ENCODE assay signal across 21 cellular contexts in the genomic region with DNA sequence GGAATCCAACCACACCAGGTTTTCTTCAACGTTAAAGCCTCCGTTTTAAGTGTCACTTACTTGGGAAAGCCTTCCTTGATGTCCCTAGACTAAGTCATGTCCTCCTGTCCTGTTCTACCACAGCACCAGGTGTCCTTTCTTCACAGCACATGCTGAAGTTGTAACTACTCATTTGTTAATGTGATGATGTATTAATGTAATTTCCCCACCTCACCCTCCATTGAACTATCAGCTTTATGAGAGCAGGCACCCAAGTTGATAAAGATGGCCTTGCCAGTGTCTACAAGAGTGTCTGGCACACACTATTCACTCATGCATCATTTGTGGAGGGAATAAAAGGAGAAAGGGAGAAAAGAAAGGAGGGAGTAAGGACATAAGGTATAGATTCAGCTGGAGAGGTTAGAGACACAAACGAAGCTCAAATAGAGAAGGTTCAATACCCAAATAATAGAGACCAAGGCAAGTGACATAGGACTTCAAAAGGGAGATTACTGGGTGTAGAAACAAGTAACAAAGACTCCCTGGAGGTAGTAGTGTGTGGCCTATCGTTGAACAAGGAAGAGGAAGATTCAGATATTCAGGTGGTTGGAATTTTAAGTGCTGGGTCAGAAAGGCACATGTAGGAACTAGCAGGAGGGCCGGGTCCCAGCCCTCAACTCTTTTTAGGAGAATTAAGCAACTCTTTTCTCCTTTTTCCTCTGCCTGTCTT. TPM values are rescaled to one million over a fixed set of nuclear protein-coding genes. Genes with fewer than 3 reads are reported as not detected.
DNase-seq lines count a peak whose midpoint lies in the region; ATAC-seq and TF ChIP-seq lines count a peak whose summit lies in the region.
"Had no signal": no experiment of that assay in that cellular context is flagged by ENCODE, and none has a peak within 500 bp of the region (broad histone marks: within the 10 kb centered on the region; RNA-seq: fewer than 3 reads in every experiment).

No MANE protein-coding gene starts in this region.

- H3K27ac ChIP-seq in sigmoid colon: no peak overlapping the region
- H3K27ac ChIP-seq: hepatocyte, tibial artery had no signal

- intact Hi-C loops in sigmoid colon (cut with DNase I): no loop called here

- TF ChIP-seq EP300 in sigmoid colon (IDR thresholded peaks at IDR 0.05): no peak

- peak overlapping the region; percentile 93 for H3K27ac Mint-ChIP-seq in stimulated activated naive CD8-positive, alpha-beta T cell treated with anti-CD3 and anti-CD28 coated beads, Interleukin-15, Interleukin-2, amounts not matched to agents 100 ng/mL and 50 ng/mL, for 24 hours
- no peak overlapping the region for H3K27ac Mint-ChIP-seq in WTC11
- peak overlapping the region; percentile 85 for H3K27ac Mint-ChIP-seq in effector memory CD8-positive, alpha-beta T cell

- WGBS in sigmoid colon, 2 donors: 51 to 60% methylated on average over 5 of the region's 5 CpGs

- no peaks in the 10 kb centered on the region for H3K4me1 ChIP-seq in sigmoid colon
- H3K4me1 ChIP-seq: Peyer's patch, tibial artery had no signal

- H3K27me3 ChIP-seq in sigmoid colon: no peaks in the 10 kb centered on the region
- H3K27me3 ChIP-seq: Peyer's patch had no signal

- peak overlapping the region; percentile 99 for H3K4me3 Mint-ChIP-seq in stimulated activated naive CD8-positive, alpha-beta T cell treated with anti-CD3 and anti-CD28 coated beads, Interleukin-15, Interleukin-2, amounts not matched to agents 100 ng/mL and 50 ng/mL, for 24 hours
- no peak overlapping the region for H3K4me3 Mint-ChIP-seq in WTC11
- peak overlapping the region; percentile 75 to 98 for H3K4me3 Mint-ChIP-seq in effector memory CD8-positive, alpha-beta T cell
- H3K4me3 Mint-ChIP-seq: stimulated activated memory B cell treated with anti-CD40 and anti-IgM and Interleukin-4, amounts not matched to agents 10 μg/mL and 1 μg/mL and 100 μg/mL, for 72 hours had no signal

- peaks cover 93% of the 10 kb centered on the region for H3K36me3 Mint-ChIP-seq in stimulated activated naive CD8-positive, alpha-beta T cell treated with anti-CD3 and anti-CD28 coated beads, Interleukin-15, Interleukin-2, amounts not matched to agents 100 ng/mL and 50 ng/mL, for 24 hours (ENCODE audit: low read depth)
- H3K36me3 Mint-ChIP-seq in WTC11: no peaks in the 10 kb centered on the region
- peaks cover 80% of the 10 kb centered on the region for H3K36me3 Mint-ChIP-seq in effector memory CD8-positive, alpha-beta T cell (ENCODE audit: insufficient read depth)
- H3K36me3 Mint-ChIP-seq: stimulated activated memory B cell treated with anti-CD40 and anti-IgM and Interleukin-4, amounts not matched to agents 10 μg/mL and 1 μg/mL and 100 μg/mL, for 72 hours had no signal

- H3K27me3 Mint-ChIP-seq in stimulated activated naive CD8-positive, alpha-beta T cell treated with anti-CD3 and anti-CD28 coated beads, Interleukin-15, Interleukin-2, amounts not matched to agents 100 ng/mL and 50 ng/mL, for 24 hours: no peaks in the 10 kb centered on the region
- H3K27me3 Mint-ChIP-seq in WTC11 (ENCODE audit: low read depth): peaks cover 67% of the 10 kb centered on the region
- H3K27me3 Mint-ChIP-seq in effector memory CD8-positive, alpha-beta T cell: no peaks in the 10 kb centered on the region
- H3K27me3 Mint-ChIP-seq: stimulated activated memory B cell treated with anti-CD40 and anti-IgM and Interleukin-4, amounts not matched to agents 10 μg/mL and 1 μg/mL and 100 μg/mL, for 72 hours had no signal

- H3K9me3 Mint-ChIP-seq in stimulated activated naive CD8-positive, alpha-beta T cell treated with anti-CD3 and anti-CD28 coated beads, Interleukin-15, Interleukin-2, amounts not matched to agents 100 ng/mL and 50 ng/mL, for 24 hours: no peaks in the 10 kb centered on the region
- H3K9me3 Mint-ChIP-seq in WTC11: 0 out of 2 replicates have a peak, but pooled peaks cover 3% of the 10 kb centered on the region
- no peaks in the 10 kb centered on the region for H3K9me3 Mint-ChIP-seq in effector memory CD8-positive, alpha-beta T cell
- H3K9me3 Mint-ChIP-seq: stimulated activated memory B cell treated with anti-CD40 and anti-IgM and Interleukin-4, amounts not matched to agents 10 μg/mL and 1 μg/mL and 100 μg/mL, for 72 hours had no signal

- TF ChIP-seq POLR2A in sigmoid colon (IDR thresholded peaks at IDR 0.05): no peak

- no peak for DNase-seq in stimulated activated naive CD8-positive, alpha-beta T cell treated with anti-CD3 and anti-CD28 coated beads, Interleukin-15, Interleukin-2, amounts not matched to agents 100 U/mL and 50 U/mL, for 24 hours
- DNase-seq in WTC11 (ENCODE audit: low spot score) (no peak), sigmoid colon (no peak), Kasumi-1 (lab: John Stamatoyannopoulos, UW) (no peak), AG20443 (ENCODE audit: low spot score) (no peak)
- DNase-seq in effector memory CD8-positive, alpha-beta T cell: no peak
- DNase-seq: Calu3, cortex of kidney, EL, kidney glomerular epithelial cell, mammary epithelial cell, MM.1S, NCI-H1694 treated with DMSO at 0.1 percent for 48 hours, NCI-H82, Peyer's patch, tibial artery had no signal

- peaks cover 75% of the 10 kb centered on the region for H3K4me1 Mint-ChIP-seq in stimulated activated naive CD8-positive, alpha-beta T cell treated with anti-CD3 and anti-CD28 coated beads, Interleukin-15, Interleukin-2, amounts not matched to agents 100 ng/mL and 50 ng/mL, for 24 hours (ENCODE audit: low read depth)
- no peaks in the 10 kb centered on the region for H3K4me1 Mint-ChIP-seq in WTC11
- H3K4me1 Mint-ChIP-seq in effector memory CD8-positive, alpha-beta T cell (ENCODE audit: low read depth in 2 of 2): peaks cover 62 to 77% of the 10 kb centered on the region in 2 donors
- H3K4me1 Mint-ChIP-seq: stimulated activated memory B cell treated with anti-CD40 and anti-IgM and Interleukin-4, amounts not matched to agents 10 μg/mL and 1 μg/mL and 100 μg/mL, for 72 hours had no signal

- no peak for TF ChIP-seq CTCF in WTC11 (IDR thresholded peaks at IDR 0.05)
- TF ChIP-seq CTCF in sigmoid colon (IDR thresholded peaks at IDR 0.05): no peak

- CTCF ChIA-PET in WTC11 (lab: Charles Lee): no interaction called here

- peaks cover 0 to 3% (median 0%) of the 10 kb centered on the region in 4 donors for H3K9me3 ChIP-seq in sigmoid colon
- H3K9me3 ChIP-seq: Peyer's patch, tibial artery had no signal

- no peak overlapping the region for H3K4me3 ChIP-seq in sigmoid colon
- H3K4me3 ChIP-seq: hepatocyte, tibial artery had no signal

- no peaks in the 10 kb centered on the region for H3K36me3 ChIP-seq in sigmoid colon
- H3K36me3 ChIP-seq: Peyer's patch, tibial artery had no signal

- no peak for ATAC-seq in stimulated activated naive CD8-positive, alpha-beta T cell treated with anti-CD3 and anti-CD28 coated beads, Interleukin-15, Interleukin-2, amounts not matched to agents 100 U/mL and 50 U/mL, for 24 hours
- ATAC-seq in WTC11: peak; percentile 72
- peak; percentile 23 for ATAC-seq in effector memory CD8-positive, alpha-beta T cell (replicated peaks)
- ATAC-seq: sciatic nerve; stimulated activated memory B cell treated with anti-CD40 and anti-IgM and Interleukin-4, amounts not matched to agents 10 μg/mL and 1 μg/mL and 100 μg/mL, for 72 hours had no signal

- POLR2A ChIA-PET in WTC11 (lab: Charles Lee): no interaction called here

TF ChIP-seq in WTC11, 78 proteins besides CTCF, POLR2A, EP300 and RAD21 (continues in another document):
- TF ChIP-seq, protein P1, sequence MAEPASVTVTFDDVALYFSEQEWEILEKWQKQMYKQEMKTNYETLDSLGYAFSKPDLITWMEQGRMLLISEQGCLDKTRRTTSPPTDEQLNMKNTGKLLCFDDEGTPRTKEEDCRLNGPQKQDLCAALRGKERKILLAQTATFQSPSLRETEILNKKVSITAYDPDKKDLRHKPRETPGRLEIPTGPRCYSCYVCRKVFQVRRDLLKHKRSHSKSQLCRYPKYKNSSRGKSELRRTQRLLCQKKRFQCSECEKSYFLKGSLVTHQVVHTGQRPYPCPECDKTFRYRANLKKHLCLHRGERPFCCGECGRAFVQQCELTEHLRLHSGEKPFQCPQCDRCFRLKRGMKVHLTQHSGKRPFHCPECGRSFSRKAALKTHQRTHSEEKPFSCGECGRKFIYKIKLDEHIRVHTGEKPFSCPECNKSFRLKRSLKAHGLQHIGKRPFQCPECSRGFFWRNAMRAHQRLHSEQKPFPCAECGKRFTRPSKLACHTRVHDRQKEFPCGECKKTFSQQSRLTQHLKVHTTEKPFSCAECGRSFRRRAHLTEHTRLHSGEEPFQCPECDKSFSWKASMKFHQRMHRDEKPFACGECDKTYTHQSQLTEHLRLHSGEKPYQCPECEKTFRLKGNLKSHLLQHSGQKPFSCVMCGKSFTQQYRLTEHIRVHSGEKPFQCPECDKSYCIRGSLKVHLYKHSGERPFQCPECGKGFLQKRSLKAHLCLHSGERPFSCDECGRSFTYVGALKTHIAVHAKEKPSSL (CRISPR knock-in tag; conservative IDR thresholded peaks at IDR 0.05): no peak
- TF ChIP-seq HMGA2 (CRISPR knock-in tag; IDR thresholded peaks at IDR 0.05) (no peak), ESRRA (CRISPR knock-in tag; IDR thresholded peaks at IDR 0.05; ENCODE audit: borderline replicate concordance) (no peak)
- TF ChIP-seq, protein P2, sequence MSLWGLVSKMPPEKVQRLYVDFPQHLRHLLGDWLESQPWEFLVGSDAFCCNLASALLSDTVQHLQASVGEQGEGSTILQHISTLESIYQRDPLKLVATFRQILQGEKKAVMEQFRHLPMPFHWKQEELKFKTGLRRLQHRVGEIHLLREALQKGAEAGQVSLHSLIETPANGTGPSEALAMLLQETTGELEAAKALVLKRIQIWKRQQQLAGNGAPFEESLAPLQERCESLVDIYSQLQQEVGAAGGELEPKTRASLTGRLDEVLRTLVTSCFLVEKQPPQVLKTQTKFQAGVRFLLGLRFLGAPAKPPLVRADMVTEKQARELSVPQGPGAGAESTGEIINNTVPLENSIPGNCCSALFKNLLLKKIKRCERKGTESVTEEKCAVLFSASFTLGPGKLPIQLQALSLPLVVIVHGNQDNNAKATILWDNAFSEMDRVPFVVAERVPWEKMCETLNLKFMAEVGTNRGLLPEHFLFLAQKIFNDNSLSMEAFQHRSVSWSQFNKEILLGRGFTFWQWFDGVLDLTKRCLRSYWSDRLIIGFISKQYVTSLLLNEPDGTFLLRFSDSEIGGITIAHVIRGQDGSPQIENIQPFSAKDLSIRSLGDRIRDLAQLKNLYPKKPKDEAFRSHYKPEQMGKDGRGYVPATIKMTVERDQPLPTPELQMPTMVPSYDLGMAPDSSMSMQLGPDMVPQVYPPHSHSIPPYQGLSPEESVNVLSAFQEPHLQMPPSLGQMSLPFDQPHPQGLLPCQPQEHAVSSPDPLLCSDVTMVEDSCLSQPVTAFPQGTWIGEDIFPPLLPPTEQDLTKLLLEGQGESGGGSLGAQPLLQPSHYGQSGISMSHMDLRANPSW (CRISPR knock-in tag; conservative IDR thresholded peaks at IDR 0.05; ENCODE audit: low read depth): no peak

RNA-seq across cellular contexts. Expression of a gene that starts 6.6 kb away (rescaled TPM):
- total RNA-seq in WTC11 (2021) (0.37 to 0.55 TPM (median 0.52 TPM) in 3 replicates), sigmoid colon (1 to 10 TPM; 1.1 to 6.6 (median 1.7) TPM)
- 10 to 100 TPM in 1 of 3 donors, under 1 TPM in 2; 0.60 to 15.1 (median 0.92) TPM for polyA plus RNA-seq in sigmoid colon
- total RNA-seq: Calu3, fibroblast of villous mesenchyme, mammary epithelial cell had no signal
- polyA plus RNA-seq: mammary epithelial cell had no signal

RNA-seq across cellular contexts. Expression of a gene that starts 21.1 kb away (rescaled TPM):
- total RNA-seq in WTC11 (2021): not detected in 3 replicates
- not detected for total RNA-seq in sigmoid colon
- polyA plus RNA-seq in sigmoid colon: not detected
- total RNA-seq: Calu3, fibroblast of villous mesenchyme, hepatocyte, mammary epithelial cell, Peyer's patch, sciatic nerve had no signal
- polyA plus RNA-seq: hepatocyte, mammary epithelial cell had no signal

RNA-seq across cellular contexts. Expression of a gene that starts 44.5 kb away (rescaled TPM):
- 11.1 to 11.4 TPM (median 11.2 TPM) in 3 replicates for total RNA-seq in WTC11 (2021)
- 10 to 100 TPM in 3 of 4 donors, 1 to 10 TPM in 1; 9.7 to 15.1 (median 10.6) TPM for total RNA-seq in sigmoid colon
- 10 to 100 TPM; 14.9 to 19.2 (median 17.4) TPM for polyA plus RNA-seq in sigmoid colon
